In the genomic region with DNA sequence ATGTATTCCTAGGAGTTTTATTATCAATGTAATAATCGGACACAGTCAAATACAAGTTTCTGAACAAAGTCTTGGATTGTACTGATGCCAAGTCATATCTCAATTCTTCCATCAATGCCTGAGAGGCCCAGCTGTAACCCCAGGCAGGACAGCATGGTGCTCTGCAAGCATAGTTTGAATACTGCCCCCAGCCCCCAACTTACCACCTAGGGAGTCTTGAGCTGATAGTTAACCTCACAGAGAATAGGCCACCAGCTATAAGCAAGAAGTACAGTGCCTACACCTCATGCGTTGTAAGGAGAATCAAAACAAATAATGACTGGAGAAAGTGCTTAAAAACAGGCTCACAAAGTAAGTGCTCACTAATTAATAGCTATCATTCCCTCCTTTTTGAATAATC, we compare ENCODE assay signal across 9 cellular contexts. TPM values are rescaled to one million over a fixed set of nuclear protein-coding genes. Genes with fewer than 3 reads are reported as not detected.
A peak's percentile ranks its signal among the peaks of the same experiment; 100 is the strongest.
DNase-seq lines count a peak whose midpoint lies in the region; ATAC-seq and TF ChIP-seq lines count a peak whose summit lies in the region.
"Had no signal": no experiment of that assay in that cellular context is flagged by ENCODE, and none has a peak within 500 bp of the region (broad histone marks: within the 10 kb centered on the region; RNA-seq: fewer than 3 reads in every experiment).

No MANE protein-coding gene starts in this region.

- H3K4me1 Mint-ChIP-seq in neural crest cell, result peaks cover 52% of the 10 kb centered on the region

- H3K27me3 Mint-ChIP-seq in neural crest cell (ENCODE audit: low read depth), result no peaks in the 10 kb centered on the region

- peaks cover 1% of the 10 kb centered on the region for H3K36me3 ChIP-seq in GM06990 (ENCODE audit: control insufficient read depth, insufficient read depth, low read length)

- DNase-seq in GM06990 (ENCODE audit: extremely low read depth, insufficient read length) (no peak), NCI-H146 (lab: John Stamatoyannopoulos, UW) (peak; percentile 69), choroid plexus epithelial cell (ENCODE audit: low read depth) (peak; percentile 24), neural crest cell (ENCODE audit: low read depth, low spot score) (no peak), SIG-M5 (lab: John Stamatoyannopoulos, UW) (no peak)
- DNase-seq in activated CD8-positive, alpha-beta memory T cell treated with anti-CD3 and anti-CD28 coated beads, Interleukin-2, amount 50 U/mL, for 48 hours, result no peak

- peak overlapping the region; percentile 90 for H3K4me3 Mint-ChIP-seq in neural crest cell

- no peaks in the 10 kb centered on the region for H3K36me3 Mint-ChIP-seq in neural crest cell (ENCODE audit: low read depth)

- TF ChIP-seq CTCF in GM06990 (IDR thresholded peaks at IDR 0.05; ENCODE audit: insufficient read depth, low read length, poor library complexity, severe bottlenecking), result no peak
- no peak for TF ChIP-seq CTCF in choroid plexus epithelial cell (conservative IDR thresholded peaks at IDR 0.05; ENCODE audit: low read depth, low read length)
- TF ChIP-seq CTCF in neural crest cell (conservative IDR thresholded peaks at IDR 0.05), result no peak

- H3K4me3 ChIP-seq in GM06990 (replicated peaks; ENCODE audit: low read depth, low read length) (peak overlapping the region; percentile 82), choroid plexus epithelial cell (ENCODE audit: low read depth, low read length) (peak overlapping the region; percentile 91)

- H3K9me3 Mint-ChIP-seq in neural crest cell, result no peaks in the 10 kb centered on the region

- H3K27ac Mint-ChIP-seq in neural crest cell (ENCODE audit: unreplicated experiment), result no peak overlapping the region

- ATAC-seq in HG02678 (IDR thresholded peaks at IDR 0.05; ENCODE audit: unreplicated experiment) (no peak), GM19397 (IDR thresholded peaks at IDR 0.05; ENCODE audit: unreplicated experiment) (no peak)

- no peaks in the 10 kb centered on the region for H3K27me3 ChIP-seq in GM06990 (replicated peaks; ENCODE audit: control insufficient read depth, insufficient read depth, low read length)

RNA-seq across cellular contexts. Expression of gene PROSER1, which starts 2.7 kb away (rescaled TPM):
- total RNA-seq in neural crest cell, result 67.3 and 67.4 TPM in 2 replicates

RNA-seq across cellular contexts. Expression of gene NHLRC3, which starts 3.1 kb away (rescaled TPM):
- total RNA-seq in neural crest cell, result 23.9 and 24.4 TPM in 2 replicates

RNA-seq across cellular contexts. Expression of gene STOML3, which starts 44.6 kb away (rescaled TPM):
- not detected in 2 replicates for total RNA-seq in neural crest cell
- total RNA-seq: lower leg skin had no signal

Comparison
In these comparisons a context has a peak if more than half of its experiments do, and no peak if none do; other contexts are left out.
1. DNase-seq: peak in NCI-H146 (single experiment) and choroid plexus epithelial cell (single experiment); none in GM06990 (single experiment), neural crest cell (single experiment), SIG-M5 (single experiment) and activated CD8-positive, alpha-beta memory T cell treated with anti-CD3 and anti-CD28 coated beads, Interleukin-2, amount 50 U/mL, for 48 hours (single experiment).